ENCODE assay signal across 1 cellular context in genomic region chr2:124112966-124113365, GRCh38.
TF ChIP-seq lines count a peak whose summit lies in the region.

No MANE protein-coding gene starts in this region.

TF ChIP-seq in GM23338, 12 proteins besides CTCF, POLR2A, EP300 and RAD21:
- TF ChIP-seq ZNF462 (CRISPR knock-in tag; IDR thresholded peaks at IDR 0.05) = no peak
TF ChIP-seq in GM23338: peak in this region for 0.
